8 cellular contexts compared by ENCODE assay signal in the genomic region with DNA sequence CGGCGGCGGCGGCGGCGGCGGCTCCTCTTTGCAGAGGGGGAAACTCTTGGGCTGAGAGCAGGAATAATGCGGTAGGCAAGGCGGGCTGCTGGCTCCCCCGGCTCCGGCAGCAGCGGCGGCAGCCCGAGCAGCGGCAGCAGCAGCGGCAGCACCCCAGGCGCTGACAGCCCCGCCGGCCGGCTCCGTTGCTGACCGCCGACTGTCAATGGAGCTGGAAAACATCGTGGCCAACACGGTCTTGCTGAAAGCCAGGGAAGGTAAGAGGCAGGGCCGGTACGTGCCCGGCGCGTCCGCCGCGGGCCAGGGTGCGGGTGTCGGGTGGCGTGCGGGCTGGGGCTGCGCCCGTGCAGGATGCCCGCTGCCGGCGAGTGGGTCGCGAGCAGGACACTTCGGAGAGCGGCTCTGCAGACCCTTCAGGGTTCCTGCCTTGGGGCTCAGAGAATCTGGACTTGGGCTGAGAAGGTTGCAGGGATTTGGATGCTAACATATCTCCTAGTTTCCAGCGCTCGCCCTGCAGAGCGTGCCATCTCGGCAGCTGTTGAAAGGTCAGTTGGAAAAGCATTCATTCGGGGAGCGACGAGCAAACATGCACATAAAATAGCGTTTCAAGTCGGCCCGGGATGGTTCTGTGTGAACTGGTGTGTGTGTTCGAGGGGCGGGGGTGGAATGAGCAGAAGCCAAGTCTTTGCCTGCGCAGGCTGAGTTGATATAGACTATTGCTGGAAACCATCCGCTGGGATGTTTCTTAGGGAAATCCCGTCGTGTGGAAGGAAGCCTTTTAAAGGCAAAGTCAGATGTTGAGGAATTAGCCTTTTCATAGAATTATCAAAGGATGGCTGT. TPM values are rescaled to one million over a fixed set of nuclear protein-coding genes. Genes with fewer than 3 reads are reported as not detected.
DNase-seq lines count a peak whose midpoint lies in the region; ATAC-seq and TF ChIP-seq lines count a peak whose summit lies in the region.

No MANE protein-coding gene starts in this region.

- H3K27ac ChIP-seq in naive thymus-derived CD4-positive, alpha-beta T cell (ENCODE audit: low read depth, low read length) = peak overlapping the region; percentile 79
- H3K27ac ChIP-seq in tibial artery = peak overlapping the region; percentile 87 to 90

- no peaks in the 10 kb centered on the region for H3K27me3 ChIP-seq in naive thymus-derived CD4-positive, alpha-beta T cell (ENCODE audit: control insufficient read depth in 2 of 2, insufficient read depth in 2 of 2, low read length in 2 of 2)
- no peaks in the 10 kb centered on the region for H3K27me3 ChIP-seq in tibial artery

- peak overlapping the region; percentile 91 for H3K27ac Mint-ChIP-seq in activated T-helper 2 cell treated with anti-CD3 and anti-CD28 coated beads, Interferon-gamma antibody, Interleukin-2, Interleukin-4, amounts not matched to agents 10 μg/mL and 5 μg/mL and 100 μg/mL, durations not matched to agents 14 hours and 24 hours and 36 hours
- peak overlapping the region; percentile 90 to 97 (median 92) for H3K27ac Mint-ChIP-seq in naive thymus-derived CD4-positive, alpha-beta T cell

- DNase-seq in G401 (ENCODE audit: low spot score) (peak; percentile 66), NCI-H69 (lab: John Stamatoyannopoulos, UW) (peak; percentile 61), fibroblast of peridontal ligament (ENCODE audit: extremely low read depth) (peak; percentile 66), tibial artery (peak; percentile 62 to 77), NCI-H1694 (lab: John Stamatoyannopoulos, UW) (no peak)
- peak; percentile 52 for DNase-seq in activated T-helper 2 cell treated with anti-CD3 and anti-CD28 coated beads, Interferon-gamma antibody, Interleukin-2, Interleukin-4, amounts not matched to agents 10 μg/mL and 5 μg/mL and 100 μg/mL, durations not matched to agents 14 hours and 24 hours and 36 hours (ENCODE audit: low spot score)
- DNase-seq in naive thymus-derived CD4-positive, alpha-beta T cell = peak in 8 of 9 donors; percentile 19 to 59 (median 36)

- H3K4me1 ChIP-seq in naive thymus-derived CD4-positive, alpha-beta T cell (ENCODE audit: control insufficient read depth in 2 of 2, insufficient read depth in 2 of 2, low read length in 2 of 2) = peaks cover 29 to 42% of the 10 kb centered on the region in 2 donors
- peaks cover 0 to 44% (median 30%) of the 10 kb centered on the region in 4 donors for H3K4me1 ChIP-seq in tibial artery

- CTCF ChIA-PET in naive thymus-derived CD4-positive, alpha-beta T cell (lab: Charles Lee) = interaction anchor here (0.6 to 2.7 kb wide), 22 partner anchors 9 to 399 kb away, joined by 3 to 36 read pairs (median 4); partner anchors contain the start of gene RGS10

- H3K9me3 ChIP-seq in naive thymus-derived CD4-positive, alpha-beta T cell (ENCODE audit: control insufficient read depth in 2 of 3, low read length in 3 of 3) = no peaks in the 10 kb centered on the region
- H3K9me3 ChIP-seq in tibial artery = no peaks in the 10 kb centered on the region

- in situ Hi-C loops in G401 (cut with HindIII; ENCODE audit: low sequenced_read_pairs) = no loop called here

- H3K4me3 ChIP-seq in naive thymus-derived CD4-positive, alpha-beta T cell (ENCODE audit: low read length) = peak overlapping the region; percentile 75
- peak overlapping the region; percentile 87 to 97 for H3K4me3 ChIP-seq in tibial artery

- TF ChIP-seq CTCF in tibial artery (IDR thresholded peaks at IDR 0.05) = no peak

- H3K4me1 Mint-ChIP-seq in activated T-helper 2 cell treated with anti-CD3 and anti-CD28 coated beads, Interferon-gamma antibody, Interleukin-2, Interleukin-4, amounts not matched to agents 10 μg/mL and 5 μg/mL and 100 μg/mL, durations not matched to agents 14 hours and 24 hours and 36 hours (ENCODE audit: low read depth) = peaks cover 47% of the 10 kb centered on the region
- peaks cover 45 to 54% (median 50%) of the 10 kb centered on the region in 7 donors for H3K4me1 Mint-ChIP-seq in naive thymus-derived CD4-positive, alpha-beta T cell

- intact Hi-C loops in activated T-helper 2 cell treated with anti-CD3 and anti-CD28 coated beads, Interferon-gamma antibody, Interleukin-2, Interleukin-4, amounts not matched to agents 10 μg/mL and 5 μg/mL and 100 μg/mL, durations not matched to agents 14 hours and 24 hours and 36 hours (cut with micrococcal nuclease) = loop anchor here (1.0 to 5.0 kb wide), 7 partner anchors 61 to 449 kb away; partner anchors contain the start of genes RGS10 and TIAL1
- intact Hi-C loops in naive thymus-derived CD4-positive, alpha-beta T cell (cut with micrococcal nuclease) = loop anchor here (1.0 to 10.0 kb wide), 18 partner anchors 27 to 665 kb away; partner anchors contain the start of genes PRDX3 (in 2 of the 2), CACUL1 (in 1 of the 2), DENND10 (in 1 of the 2) and EIF3A (in 1 of the 2)
- intact Hi-C loops in tibial artery (cut with DNase I; ENCODE audit: low total_unique reads) = loop anchor here (5.0 to 10.0 kb wide), 3 partner anchors 109 to 207 kb away; no protein-coding TSS in a partner anchor

- no peaks in the 10 kb centered on the region for H3K9me3 Mint-ChIP-seq in activated T-helper 2 cell treated with anti-CD3 and anti-CD28 coated beads, Interferon-gamma antibody, Interleukin-2, Interleukin-4, amounts not matched to agents 10 μg/mL and 5 μg/mL and 100 μg/mL, durations not matched to agents 14 hours and 24 hours and 36 hours
- H3K9me3 Mint-ChIP-seq in naive thymus-derived CD4-positive, alpha-beta T cell = no peaks in the 10 kb centered on the region

- H3K36me3 ChIP-seq in naive thymus-derived CD4-positive, alpha-beta T cell (ENCODE audit: control insufficient read depth in 2 of 3, insufficient read depth in 3 of 3, low read length in 3 of 3) = no peaks in the 10 kb centered on the region
- no peaks in the 10 kb centered on the region for H3K36me3 ChIP-seq in tibial artery

- H3K27me3 Mint-ChIP-seq in activated T-helper 2 cell treated with anti-CD3 and anti-CD28 coated beads, Interferon-gamma antibody, Interleukin-2, Interleukin-4, amounts not matched to agents 10 μg/mL and 5 μg/mL and 100 μg/mL, durations not matched to agents 14 hours and 24 hours and 36 hours (ENCODE audit: low read depth) = no peaks in the 10 kb centered on the region
- no peaks in the 10 kb centered on the region for H3K27me3 Mint-ChIP-seq in naive thymus-derived CD4-positive, alpha-beta T cell

- peak; percentile 1 for ATAC-seq in HG02588 (IDR thresholded peaks at IDR 0.05; ENCODE audit: unreplicated experiment)
- ATAC-seq in naive thymus-derived CD4-positive, alpha-beta T cell = no peak

- peak overlapping the region; percentile 92 for H3K4me3 Mint-ChIP-seq in activated T-helper 2 cell treated with anti-CD3 and anti-CD28 coated beads, Interferon-gamma antibody, Interleukin-2, Interleukin-4, amounts not matched to agents 10 μg/mL and 5 μg/mL and 100 μg/mL, durations not matched to agents 14 hours and 24 hours and 36 hours (ENCODE audit: low read depth)
- H3K4me3 Mint-ChIP-seq in naive thymus-derived CD4-positive, alpha-beta T cell = peak overlapping the region; percentile 93 to 98 (median 96)

- POLR2A ChIA-PET in naive thymus-derived CD4-positive, alpha-beta T cell (lab: Charles Lee) = interaction anchor here (0.6 to 7.3 kb wide), 17 partner anchors 18 to 334 kb away, joined by 3 to 65 read pairs (median 3); partner anchors contain the start of genes PRDX3 and RGS10

- H3K36me3 Mint-ChIP-seq in activated T-helper 2 cell treated with anti-CD3 and anti-CD28 coated beads, Interferon-gamma antibody, Interleukin-2, Interleukin-4, amounts not matched to agents 10 μg/mL and 5 μg/mL and 100 μg/mL, durations not matched to agents 14 hours and 24 hours and 36 hours (ENCODE audit: low read depth) = peaks cover 9% of the 10 kb centered on the region
- H3K36me3 Mint-ChIP-seq in naive thymus-derived CD4-positive, alpha-beta T cell = peaks cover 0 to 4% (median 0%) of the 10 kb centered on the region in 5 donors

RNA-seq across cellular contexts. Expression of gene GRK5, which starts 0.6 kb away (rescaled TPM):
- total RNA-seq in G401 (2014; rRNA removed; shearing (Covaris generic)) = 5.0 and 5.8 TPM in 2 replicates
- total RNA-seq in activated T-helper 2 cell treated with anti-CD3 and anti-CD28 coated beads, Interferon-gamma antibody, Interleukin-2, Interleukin-4, amounts not matched to agents 10 μg/mL and 5 μg/mL and 100 μg/mL, durations not matched to agents 14 hours and 24 hours and 36 hours = 24.4 and 24.7 TPM in 2 replicates
- total RNA-seq in naive thymus-derived CD4-positive, alpha-beta T cell = 10 to 100 TPM; 20.3 to 45.2 (median 34.2) TPM
- polyA plus RNA-seq in naive thymus-derived CD4-positive, alpha-beta T cell = 10 to 100 TPM; 16.4 to 30.3 TPM

RNA-seq across cellular contexts. Expression of gene PRDX3, which starts 29.3 kb away (rescaled TPM):
- total RNA-seq in G401 (2014; rRNA removed; shearing (Covaris generic)) = 402 and 417 TPM in 2 replicates
- total RNA-seq in activated T-helper 2 cell treated with anti-CD3 and anti-CD28 coated beads, Interferon-gamma antibody, Interleukin-2, Interleukin-4, amounts not matched to agents 10 μg/mL and 5 μg/mL and 100 μg/mL, durations not matched to agents 14 hours and 24 hours and 36 hours = 177 and 182 TPM in 2 replicates
- 100 to 1,000 TPM in 1 of 5 experiments, 10 to 100 TPM in 4; 11.7 to 120 (median 35.4) TPM for total RNA-seq in naive thymus-derived CD4-positive, alpha-beta T cell
- 10 to 100 TPM; 70.7 to 87.5 TPM for polyA plus RNA-seq in naive thymus-derived CD4-positive, alpha-beta T cell

RNA-seq across cellular contexts. Expression of gene SFXN4, which starts 42.4 kb away (rescaled TPM):
- 33.3 and 49.4 TPM in 2 replicates for total RNA-seq in G401 (2014; rRNA removed; shearing (Covaris generic))
- 43.5 and 44.8 TPM in 2 replicates for total RNA-seq in activated T-helper 2 cell treated with anti-CD3 and anti-CD28 coated beads, Interferon-gamma antibody, Interleukin-2, Interleukin-4, amounts not matched to agents 10 μg/mL and 5 μg/mL and 100 μg/mL, durations not matched to agents 14 hours and 24 hours and 36 hours
- 10 to 100 TPM; 11.8 to 28.1 (median 23.1) TPM for total RNA-seq in naive thymus-derived CD4-positive, alpha-beta T cell
- 10 to 100 TPM; 19.1 to 27.1 TPM for polyA plus RNA-seq in naive thymus-derived CD4-positive, alpha-beta T cell
